27 cellular contexts compared by ENCODE assay signal in the genomic region with DNA sequence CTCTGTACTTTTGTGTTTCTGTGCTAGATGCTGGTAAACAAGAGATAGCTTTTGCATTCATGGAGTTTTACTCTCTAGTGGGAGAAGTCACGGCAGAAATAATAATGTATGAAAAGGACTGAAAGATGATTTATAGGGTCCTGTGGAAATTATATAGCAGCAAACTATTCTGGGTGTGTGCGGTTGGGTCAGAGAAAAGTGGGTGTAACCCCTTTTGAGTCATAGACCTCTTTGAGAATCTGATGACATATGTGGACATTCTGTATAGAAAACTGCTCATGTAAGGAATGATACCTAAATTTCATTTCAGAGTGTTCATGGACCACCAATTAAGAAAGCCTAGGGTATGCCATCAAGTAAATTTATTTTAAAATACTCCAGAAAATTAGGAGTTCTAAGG. TPM values are rescaled to one million over a fixed set of nuclear protein-coding genes. Genes with fewer than 3 reads are reported as not detected.
DNase-seq lines count a peak whose midpoint lies in the region; ATAC-seq, FAIRE-seq and TF ChIP-seq lines count a peak whose summit lies in the region.
"Had no signal": no experiment of that assay in that cellular context is flagged by ENCODE, and none has a peak within 500 bp of the region (broad histone marks: within the 10 kb centered on the region; RNA-seq: fewer than 3 reads in every experiment).

No MANE protein-coding gene starts in this region.

- H3K36me3 ChIP-seq in bronchial epithelial cell (ENCODE audit: control insufficient read depth, insufficient read depth, low read length): no peaks in the 10 kb centered on the region

- H3K27me3 ChIP-seq in bronchial epithelial cell (ENCODE audit: control insufficient read depth, insufficient read depth, low read length): no peaks in the 10 kb centered on the region
- no peaks in the 10 kb centered on the region for H3K27me3 ChIP-seq in foreskin keratinocyte
- H3K27me3 ChIP-seq: BLaER1, esophagus muscularis mucosa, tibial artery had no signal

- DNase-seq in HT1080 (ENCODE audit: low read depth) (peak; percentile 3), OCI-M1 (lab: John Stamatoyannopoulos, UW) (peak; percentile 53), bronchial epithelial cell (ENCODE audit: low read depth) (peak; percentile 50), foreskin keratinocyte (peak in 1 of 2 donors; percentile 35), pons (ENCODE audit: low spot score) (no peak)
- DNase-seq in activated effector memory CD4-positive, alpha-beta T cell treated with Interleukin-2 at 50 U/mL for 16 hours: no peak
- DNase-seq: activated CD4-positive, alpha-beta T cell treated with anti-CD3 and anti-CD28 coated beads, Interleukin-2, amount 10 ng/mL, durations not matched to agents 24 days and 14 days; activated naive CD8-positive, alpha-beta T cell treated with anti-CD3 and anti-CD28 coated beads for 36 hours; central memory CD4-positive, alpha-beta T cell; DMS153; effector memory CD8-positive, alpha-beta T cell; H9; hypothalamus; left cardiac atrium; MV-4-11; NCI-H1694; NCI-H446 treated with DMSO at 0.1 percent for 48 hours; stimulated activated CD4-positive, alpha-beta T cell treated with anti-CD3 and anti-CD28 coated beads, Interleukin-15, amount 100 ng/mL, for 24 hours; stimulated activated CD4-positive, alpha-beta T cell treated with anti-CD3 and anti-CD28 coated beads, Interleukin-4, amount 100 ng/mL, for 4 hours; T-helper 9 cell; tibial artery; WERI-Rb-1 had no signal

- H3K4me3 ChIP-seq in bronchial epithelial cell (ENCODE audit: low read depth, low read length): no peak overlapping the region
- H3K4me3 ChIP-seq: BLaER1, esophagus muscularis mucosa, tibial artery had no signal

- TF ChIP-seq CTCF in bronchial epithelial cell (IDR thresholded peaks at IDR 0.05; ENCODE audit: insufficient read depth, low read length, severe bottlenecking) (no peak), foreskin keratinocyte (conservative IDR thresholded peaks at IDR 0.05) (no peak)

- no peaks in the 10 kb centered on the region for H3K4me1 ChIP-seq in foreskin keratinocyte
- H3K4me1 ChIP-seq: BLaER1, esophagus muscularis mucosa, tibial artery had no signal

- ATAC-seq in foreskin keratinocyte: peak; percentile 36
- ATAC-seq in HG02840 (IDR thresholded peaks at IDR 0.05; ENCODE audit: low FRiP score, unreplicated experiment): no peak
- ATAC-seq: effector memory CD8-positive, alpha-beta T cell; left cardiac atrium had no signal

- FAIRE-seq in bronchial epithelial cell (lab: Jason Lieb, UNC): no peak
- FAIRE-seq: astrocyte had no signal

- H3K27ac ChIP-seq in foreskin keratinocyte: no peak overlapping the region
- H3K27ac ChIP-seq: BLaER1, esophagus muscularis mucosa, KMS-11, tibial artery, WERI-Rb-1 had no signal

RNA-seq across cellular contexts. Expression of a gene that starts 54.4 kb away (rescaled TPM):
- 6.2 and 19.1 TPM in 2 replicates for total RNA-seq in HT1080 (2014; rRNA removed; shearing (Covaris generic))
- 9.7 and 12.7 TPM in 2 replicates for polyA plus RNA-seq in HT1080 (2015; cell fraction: cytosol; rRNA removed)
- polyA plus RNA-seq in HT1080 (2015; cell fraction: nucleus; rRNA removed): 16.3 and 18.1 TPM in 2 replicates
- total RNA-seq in bronchial epithelial cell (6.5 and 6.8 TPM in 2 replicates), foreskin keratinocyte (17.4 and 22.1 TPM in 2 replicates)
- polyA plus RNA-seq in foreskin keratinocyte: 4.3 and 5.6 TPM in 2 replicates

Comparison
In these comparisons a context has a peak if more than half of its experiments do, and no peak if none do; other contexts are left out.
1. DNase-seq: peak in HT1080 (single experiment), OCI-M1 (single experiment) and bronchial epithelial cell (single experiment); none in pons (single experiment) and activated effector memory CD4-positive, alpha-beta T cell treated with Interleukin-2 at 50 U/mL for 16 hours (single experiment).